In genomic region chr10:62623223-62623622, GRCh38 we compare ENCODE assay signal across 33 cellular contexts.
"Had no signal": no experiment of that assay in that cellular context is flagged by ENCODE, and none has a peak within 500 bp of the region (broad histone marks: within the 10 kb centered on the region; RNA-seq: fewer than 3 reads in every experiment).

No MANE protein-coding gene starts in this region.

- H3K27me3 Mint-ChIP-seq: activated B cell treated with CpG ODN at 0.5 μM for 24 hours; activated CD4-positive, alpha-beta memory T cell treated with anti-CD3 and anti-CD28 coated beads for 36 hours; activated CD4-positive, alpha-beta T cell treated with anti-CD3 and anti-CD28 coated beads, Interleukin-2, amount 10 ng/mL, durations not matched to agents 7 days and 5 days; activated CD8-positive, alpha-beta T cell treated with anti-CD3 and anti-CD28 coated beads for 36 hours; activated naive CD8-positive, alpha-beta T cell treated with anti-CD3 and anti-CD28 coated beads for 36 hours; activated T-helper 17 cell treated with anti-CD3 and anti-CD28 coated beads, Interleukin-2, amount 50 U/mL, for 72 hours; central memory CD8-positive, alpha-beta T cell had no signal

- H3K36me3 Mint-ChIP-seq: activated CD4-positive, alpha-beta memory T cell treated with anti-CD3 and anti-CD28 coated beads for 36 hours; activated naive CD4-positive, alpha-beta T cell treated with anti-CD3 and anti-CD28 coated beads, Interleukin-2, amount 50 U/mL, for 72 hours; activated naive CD8-positive, alpha-beta T cell treated with anti-CD3 and anti-CD28 coated beads for 36 hours; brain had no signal

- H3K27ac Mint-ChIP-seq: activated B cell treated with CpG ODN at 0.5 μM for 24 hours; activated CD4-positive, alpha-beta memory T cell treated with anti-CD3 and anti-CD28 coated beads for 36 hours; activated CD4-positive, alpha-beta T cell treated with anti-CD3 and anti-CD28 coated beads, Interleukin-2, amount 10 ng/mL, durations not matched to agents 7 days and 5 days; activated CD8-positive, alpha-beta T cell treated with anti-CD3 and anti-CD28 coated beads for 36 hours; activated naive CD4-positive, alpha-beta T cell treated with anti-CD3 and anti-CD28 coated beads for 36 hours; activated naive CD4-positive, alpha-beta T cell treated with anti-CD3 and anti-CD28 coated beads, Interleukin-2, amount 50 U/mL, for 72 hours; activated naive CD8-positive, alpha-beta T cell treated with anti-CD3 and anti-CD28 coated beads for 36 hours; activated T-cell treated with anti-CD3 and anti-CD28 coated beads, Interleukin-2, amount 50 U/mL, for 72 hours; activated T-helper 1 cell treated with anti-CD3 and anti-CD28 coated beads, Interleukin-12 subunit alpha, Interleukin-12 subunit beta, Interleukin-2, Interleukin-4 antibody, amounts not matched to agents 30 ng/mL and 10 ng/mL and 1 ng/mL, durations not matched to agents 14 hours and 24 hours and 36 hours; activated T-helper 17 cell treated with anti-CD3 and anti-CD28 coated beads, Interleukin-2, amount 50 U/mL, for 72 hours; brain; T-helper 2 cell treated with Interferon-gamma antibody and Interleukin-4, amounts not matched to agents 5 μg/mL and 100 μg/mL, for 36 hours had no signal

- H3K27ac ChIP-seq: adrenal gland, cardiac muscle cell, VCaP had no signal

- H3K4me3 ChIP-seq: adrenal gland, cardiac muscle cell had no signal

- H3K4me3 Mint-ChIP-seq: activated B cell treated with CpG ODN at 0.5 μM for 24 hours; activated CD4-positive, alpha-beta memory T cell treated with anti-CD3 and anti-CD28 coated beads for 36 hours; activated CD4-positive, alpha-beta T cell treated with anti-CD3 and anti-CD28 coated beads, Interleukin-2, amount 10 ng/mL, durations not matched to agents 7 days and 5 days; activated CD8-positive, alpha-beta T cell treated with anti-CD3 and anti-CD28 coated beads for 36 hours; activated naive CD4-positive, alpha-beta T cell treated with anti-CD3 and anti-CD28 coated beads for 36 hours; activated naive CD8-positive, alpha-beta T cell treated with anti-CD3 and anti-CD28 coated beads for 36 hours; activated T-cell treated with anti-CD3 and anti-CD28 coated beads, Interleukin-2, amount 50 U/mL, for 4 hours; activated T-cell treated with anti-CD3 and anti-CD28 coated beads, Interleukin-2, amount 50 U/mL, for 72 hours; activated T-helper 1 cell treated with anti-CD3 and anti-CD28 coated beads, Interleukin-12 subunit alpha, Interleukin-12 subunit beta, Interleukin-2, Interleukin-4 antibody, amounts not matched to agents 30 ng/mL and 10 ng/mL and 1 ng/mL, durations not matched to agents 14 hours and 24 hours and 36 hours; activated T-helper 17 cell treated with anti-CD3 and anti-CD28 coated beads, Interleukin-2, amount 50 U/mL, for 72 hours; brain; central memory CD8-positive, alpha-beta T cell; T-helper 2 cell treated with Interferon-gamma antibody and Interleukin-4, amounts not matched to agents 5 μg/mL and 100 μg/mL, for 36 hours had no signal

- H3K9me3 ChIP-seq: adrenal gland had no signal

- H3K9me3 Mint-ChIP-seq: activated B cell treated with CpG ODN at 0.5 μM for 24 hours; activated CD4-positive, alpha-beta memory T cell treated with anti-CD3 and anti-CD28 coated beads for 36 hours; activated CD4-positive, alpha-beta T cell treated with anti-CD3 and anti-CD28 coated beads, Interleukin-2, amount 10 ng/mL, durations not matched to agents 7 days and 5 days; activated CD8-positive, alpha-beta T cell treated with anti-CD3 and anti-CD28 coated beads for 36 hours; activated naive CD4-positive, alpha-beta T cell treated with anti-CD3 and anti-CD28 coated beads for 36 hours; activated naive CD4-positive, alpha-beta T cell treated with anti-CD3 and anti-CD28 coated beads, Interleukin-2, amount 50 U/mL, for 72 hours; activated naive CD8-positive, alpha-beta T cell treated with anti-CD3 and anti-CD28 coated beads for 36 hours; activated T-cell treated with anti-CD3 and anti-CD28 coated beads, Interleukin-2, amount 50 U/mL, for 4 hours; activated T-cell treated with anti-CD3 and anti-CD28 coated beads, Interleukin-2, amount 50 U/mL, for 72 hours; activated T-helper 1 cell treated with anti-CD3 and anti-CD28 coated beads, Interleukin-12 subunit alpha, Interleukin-12 subunit beta, Interleukin-2, Interleukin-4 antibody, amounts not matched to agents 30 ng/mL and 10 ng/mL and 1 ng/mL, durations not matched to agents 14 hours and 24 hours and 36 hours; activated T-helper 17 cell treated with anti-CD3 and anti-CD28 coated beads, Interleukin-2, amount 50 U/mL, for 72 hours; brain; central memory CD8-positive, alpha-beta T cell; T-helper 2 cell treated with Interferon-gamma antibody and Interleukin-4, amounts not matched to agents 5 μg/mL and 100 μg/mL, for 36 hours had no signal

- H3K27me3 ChIP-seq: adrenal gland, cardiac muscle cell had no signal

- H3K36me3 ChIP-seq: adrenal gland, cardiac muscle cell had no signal

- DNase-seq: activated B cell treated with CpG ODN at 0.5 μM for 24 hours; activated CD4-positive, alpha-beta memory T cell treated with anti-CD3 and anti-CD28 coated beads for 36 hours; activated CD4-positive, alpha-beta T cell treated with anti-CD3 and anti-CD28 coated beads for 4 hours; activated CD4-positive, alpha-beta T cell treated with anti-CD3 and anti-CD28 coated beads, Interleukin-2, amount 10 ng/mL, durations not matched to agents 7 days and 5 days; activated CD4-positive, CD25-positive, alpha-beta regulatory T cell treated with anti-CD3 and anti-CD28 coated beads, Interleukin-2, amount 50 U/mL, for 72 hours; activated CD8-positive, alpha-beta memory T cell treated with anti-CD3 and anti-CD28 coated beads, Interleukin-2, amount 50 U/mL, for 4 hours; activated CD8-positive, alpha-beta T cell treated with anti-CD3 and anti-CD28 coated beads for 36 hours; activated effector memory CD4-positive, alpha-beta T cell treated with anti-CD3 and anti-CD28 coated beads, Interleukin-2, amount 50 U/mL, for 16 hours; activated gamma-delta T cell treated with Interleukin-2 at 50 U/mL for 16 hours; activated naive CD4-positive, alpha-beta T cell; activated naive CD4-positive, alpha-beta T cell treated with anti-CD3 and anti-CD28 coated beads for 36 hours; activated naive CD4-positive, alpha-beta T cell treated with anti-CD3 and anti-CD28 coated beads, Interleukin-2, amount 50 U/mL, for 16 hours; activated naive CD8-positive, alpha-beta T cell treated with anti-CD3 and anti-CD28 coated beads for 36 hours; activated T-cell treated with anti-CD3 and anti-CD28 coated beads for 4 hours; activated T-cell treated with anti-CD3 and anti-CD28 coated beads, Interleukin-2, amount 50 U/mL, for 1 hour; activated T-cell treated with anti-CD3 and anti-CD28 coated beads, Interleukin-2, amount 50 U/mL, for 4 hours; activated T-cell treated with anti-CD3 and anti-CD28 coated beads, Interleukin-2, amount 50 U/mL, for 72 hours; adrenal gland; amniotic stem cell; aorta; caudate nucleus; cerebellar nuclear complex; SW 1271; T-helper 2 cell; T-helper 9 cell had no signal
